6 cellular contexts compared by ENCODE assay signal in genomic region chr2:173602153-173602552, GRCh38.
"Had no signal": no experiment of that assay in that cellular context is flagged by ENCODE, and none has a peak within 500 bp of the region (broad histone marks: within the 10 kb centered on the region; RNA-seq: fewer than 3 reads in every experiment).

No MANE protein-coding gene starts in this region.

- H3K4me3 Mint-ChIP-seq: GM23338, H9 had no signal

- H3K27ac Mint-ChIP-seq: GM23338, H9 had no signal

- ATAC-seq: GM23338, K562 had no signal

- H3K4me3 ChIP-seq: GM23338, K562 had no signal

- DNase-seq: H9, HCEC 1CT, IMR-90, KG1 had no signal
